In genomic region chr17:78346605-78347250, GRCh38 we compare ENCODE assay signal across 14 cellular contexts. TPM values are rescaled to one million over a fixed set of nuclear protein-coding genes. Genes with fewer than 3 reads are reported as not detected.
A peak's percentile ranks its signal among the peaks of the same experiment; 100 is the strongest.
DNase-seq lines count a peak whose midpoint lies in the region; ATAC-seq, FAIRE-seq and TF ChIP-seq lines count a peak whose summit lies in the region.
"Had no signal": no experiment of that assay in that cellular context is flagged by ENCODE, and none has a peak within 500 bp of the region (broad histone marks: within the 10 kb centered on the region; RNA-seq: fewer than 3 reads in every experiment).

No MANE protein-coding gene starts in this region.

- H3K4me3 ChIP-seq in Loucy (ENCODE audit: low read length, poor library complexity, severe bottlenecking) (no peak overlapping the region), K562 (no peak overlapping the region)
- H3K4me3 ChIP-seq: adrenal gland, left lung, thoracic aorta had no signal

- CTCF ChIA-PET in K562 (lab: Yijun Ruan, JAX; ENCODE audit: low intra/inter-chr PET ratio), result no interaction called here

- H3K9ac ChIP-seq in Loucy (ENCODE audit: low read depth, low read length, poor library complexity, severe bottlenecking) (no peak overlapping the region), K562 (ENCODE audit: insufficient read depth in 1 of 2, low read depth in 2 of 2, low read length in 2 of 2) (no peak overlapping the region)

- H3K79me2 ChIP-seq in Loucy (ENCODE audit: insufficient read depth, low read length), result no peaks in the 10 kb centered on the region
- H3K79me2 ChIP-seq in K562 (ENCODE audit: control insufficient read depth, insufficient read depth, low read length), result no peaks in the 10 kb centered on the region

- intact Hi-C loops in K562 (cut with micrococcal nuclease), result no loop called here

- H3K4me2 ChIP-seq in Loucy (ENCODE audit: low read depth, low read length, poor library complexity, severe bottlenecking) (no peak overlapping the region), K562 (ENCODE audit: insufficient read depth, low read length) (no peak overlapping the region)

- peak; percentile 56 for FAIRE-seq in K562 (lab: Jason Lieb, UNC)

- H3K9me3 ChIP-seq in Loucy (ENCODE audit: insufficient read depth, low read depth, low read length), result no peaks in the 10 kb centered on the region
- H3K9me3 ChIP-seq in K562 (replicated peaks; ENCODE audit: control insufficient read depth, insufficient read depth, low read depth, low read length), result no peaks in the 10 kb centered on the region
- H3K9me3 ChIP-seq: adrenal gland, left lung, thoracic aorta had no signal

- TF ChIP-seq POLR2A in K562 (conservative IDR thresholded peaks at IDR 0.05), result no peak

- POLR2A ChIA-PET in K562 (lab: Yijun Ruan, JAX), result interaction anchor here (1.0 kb wide), 1 partner anchor 8 kb away, joined by 3 read pairs; no protein-coding TSS in a partner anchor

- H3K9me3 Mint-ChIP-seq in nephron progenitor cell (no peaks in the 10 kb centered on the region), immature natural killer cell (no peaks in the 10 kb centered on the region)
- H3K9me3 Mint-ChIP-seq: CD8-positive, alpha-beta T cell had no signal

- H3K27me3 ChIP-seq in Loucy (ENCODE audit: insufficient read depth, low read length, poor library complexity, severe bottlenecking) (no peaks in the 10 kb centered on the region), K562 (ENCODE audit: control insufficient read depth in 2 of 2, insufficient read depth in 2 of 2, low read length in 2 of 2) (no peaks in the 10 kb centered on the region)
- H3K27me3 ChIP-seq: adrenal gland, left lung had no signal

- H3K4me1 ChIP-seq in Loucy (ENCODE audit: insufficient read depth, low read length, poor library complexity, severe bottlenecking) (peaks cover 22% of the 10 kb centered on the region), K562 (replicated peaks in 1 of 2; ENCODE audit: control insufficient read depth in 2 of 2, insufficient read depth in 2 of 2, low read length in 2 of 2) (peaks cover 0 to 29% of the 10 kb centered on the region in 2 experiments; a peak in 4 of 5 replicates)

- H3K9me1 ChIP-seq in K562 (ENCODE audit: control insufficient read depth, insufficient read depth, low read length), result no peaks in the 10 kb centered on the region

- H3K27ac Mint-ChIP-seq in nephron progenitor cell, result peak overlapping the region; percentile 80
- H3K27ac Mint-ChIP-seq in immature natural killer cell, result peak overlapping the region in 2 of 6 donors; percentile 49 to 81
- H3K27ac Mint-ChIP-seq: CD8-positive, alpha-beta T cell had no signal

- no peaks in the 10 kb centered on the region for H3K36me3 ChIP-seq in Loucy (ENCODE audit: insufficient read depth, low read length)
- H3K36me3 ChIP-seq in K562 (ENCODE audit: control insufficient read depth, insufficient read depth, low read length), result no peaks in the 10 kb centered on the region
- H3K36me3 ChIP-seq: adrenal gland, left lung, thoracic aorta had no signal

- H3F3A ChIP-seq in Loucy (ENCODE audit: low read depth), result no peaks in the 10 kb centered on the region

- in situ Hi-C loops in K562 (cut with MboI), result no loop called here

- H4K20me1 ChIP-seq in Loucy (ENCODE audit: insufficient read depth, low read length, poor library complexity, severe bottlenecking) (no peaks in the 10 kb centered on the region), K562 (replicated peaks; ENCODE audit: control insufficient read depth, insufficient read depth, low read length) (no peaks in the 10 kb centered on the region)

- H2AFZ ChIP-seq in Loucy (ENCODE audit: low read length) (no peak overlapping the region), K562 (ENCODE audit: low read depth, low read length) (no peak overlapping the region)

- peak in 1 of 2 experiments; percentile 37; a peak in 2 of 4 replicates for TF ChIP-seq RAD21 in K562 (CRISPR knock-in tag; conservative IDR thresholded peaks at IDR 0.05 in 1 of 2, IDR thresholded peaks at IDR 0.05 in 1 of 2)

- H3K4me1 Mint-ChIP-seq in nephron progenitor cell (peaks cover 46% of the 10 kb centered on the region), immature natural killer cell (peaks cover 34 to 35% of the 10 kb centered on the region in 2 donors)

- no peak overlapping the region for H3K27ac ChIP-seq in K562 (ENCODE audit: extremely low read depth, low read depth, low read length)
- H3K27ac ChIP-seq: adrenal gland, thoracic aorta had no signal

- ATAC-seq in K562, result peak; percentile 47; the same call in 1 of the 3 replicates
- ATAC-seq: CD8-positive, alpha-beta T cell had no signal

- H3K4me3 Mint-ChIP-seq in nephron progenitor cell, result no peak overlapping the region
- H3K4me3 Mint-ChIP-seq in immature natural killer cell, result no peak overlapping the region
- H3K4me3 Mint-ChIP-seq: CD8-positive, alpha-beta T cell had no signal

- TF ChIP-seq EP300 in K562 (IDR thresholded peaks at IDR 0.05; ENCODE audit: low read length), result no peak

- no TSS peak for BruUV-seq in K562 (replicated peaks; lab: Mats Ljungman, UMichigan)

- TF ChIP-seq CTCF in Loucy (conservative IDR thresholded peaks at IDR 0.05; ENCODE audit: low read length), result peak; percentile 33; the same call in 1 of the 2 replicates
- peak; percentile 16 to 30 (median 30); a peak in 3 of 6 replicates for TF ChIP-seq CTCF in K562 (IDR thresholded peaks at IDR 0.05 in 2 of 3, conservative IDR thresholded peaks at IDR 0.05 in 1 of 3; ENCODE audit: insufficient read depth in 2 of 3, low read depth in 1 of 3, low read length in 3 of 3)
- no peak for TF ChIP-seq CTCF in nephron progenitor cell (IDR thresholded peaks at IDR 0.05)

- 35% methylated on average over 13 of the region's 13 CpGs for WGBS in K562 (ENCODE audit: insufficient coverage, low coverage, missing lambda C conversion rate)

- no peaks in the 10 kb centered on the region for H3K36me3 Mint-ChIP-seq in nephron progenitor cell (ENCODE audit: low read depth)
- no peaks in the 10 kb centered on the region for H3K36me3 Mint-ChIP-seq in immature natural killer cell
- H3K36me3 Mint-ChIP-seq: CD8-positive, alpha-beta T cell had no signal

- H3K9me2 ChIP-seq in Loucy (replicated peaks; ENCODE audit: low read depth, low read length), result no peaks in the 10 kb centered on the region

- DNase-seq in ELR (ENCODE audit: low read depth), result peak; percentile 77
- DNase-seq in K562 (ENCODE audit: extremely low read depth in 1 of 4, low spot score in 3 of 4), result no peak
- DNase-seq in nephron progenitor cell, result no peak
- DNase-seq in immature natural killer cell, result no peak
- DNase-seq in NCI-H1436 treated with DMSO at 0.1 percent for 48 hours (lab: John Stamatoyannopoulos, UW), result no peak
- no peak for DNase-seq in LoVo (ENCODE audit: low spot score)
- DNase-seq: activated CD4-positive, alpha-beta T cell treated with anti-CD3 and anti-CD28 coated beads for 4 hours; adrenal gland; CD8-positive, alpha-beta T cell; hippocampal formation; NCI-H1436 had no signal

- H3K27me3 Mint-ChIP-seq in nephron progenitor cell (ENCODE audit: low read depth, poor library complexity) (peaks cover 39% of the 10 kb centered on the region), immature natural killer cell (ENCODE audit: low read depth in 3 of 3) (peaks cover 3 to 4% (median 3%) of the 10 kb centered on the region in 3 donors)

RNA-seq across cellular contexts. Expression of gene SOCS3, which starts 13.1 kb away (rescaled TPM):
- 20.8 and 58.5 TPM in 2 replicates for total RNA-seq in K562 (2011; cell fraction: chromatin; rRNA removed; ENCODE audit: low replicate concordance)
- total RNA-seq in K562 (2011; cell fraction: nucleolus; rRNA removed), result 62.9 and 64.2 TPM in 2 replicates
- 32.2 and 39.5 TPM in 2 replicates for total RNA-seq in K562 (2011; cell fraction: nucleoplasm; rRNA removed)
- 37.3 and 38.9 TPM in 2 replicates for total RNA-seq in K562 (2014; rRNA removed)
- total RNA-seq in K562 (2014; rRNA removed; fragmentation: Illumina TruSeq; extraction: Trizol), result 13.7 and 14.4 TPM in 2 replicates
- total RNA-seq in K562 (2015; rRNA removed; fragmentation: Illumina TruSeq; extraction: Trizol), result 10.9 and 12.3 TPM in 2 replicates
- total RNA-seq in K562 (2021), result 30.7 and 36.8 TPM in 2 replicates
- polyA plus RNA-seq in K562 (2011; rRNA removed), result 12.7 and 17.9 TPM in 2 replicates
- polyA plus RNA-seq in K562 (2011; cell fraction: cytosol; rRNA removed), result 12.3 and 31.5 TPM in 2 replicates
- 26.9 and 59.7 TPM in 2 replicates for polyA plus RNA-seq in K562 (2011; cell fraction: nucleus; rRNA removed)
- polyA plus RNA-seq in K562 (2012), result 8.8 and 9.6 TPM in 2 replicates
- 12.5 and 19.4 TPM in 2 replicates for polyA plus RNA-seq in K562 (2014; fragmentation: Illumina TruSeq; extraction: Trizol)
- under 1 TPM; 0.56 to 0.92 TPM for polyA plus RNA-seq in K562 (2014; fragmentation: Nextera tagmentation; extraction: Ambion mirVana)
- 17.5 and 21.9 TPM in 2 replicates for polyA plus RNA-seq in K562 (2014; rRNA removed)
- polyA minus RNA-seq in K562 (2011; rRNA and poly(A)+ RNA removed), result 12.4 and 23.2 TPM in 2 replicates
- polyA minus RNA-seq in K562 (2011; cell fraction: cytosol; rRNA and poly(A)+ RNA removed), result 22.2 and 30.9 TPM in 2 replicates
- 23.3 and 27.7 TPM in 2 replicates for polyA minus RNA-seq in K562 (2011; cell fraction: nucleus; rRNA and poly(A)+ RNA removed)
- polyA plus RNA-seq in immature natural killer cell, result 10 to 100 TPM in 2 of 3 donors, 1 to 10 TPM in 1; 9.0 to 15.4 (median 10.6) TPM

RNA-seq across cellular contexts. Expression of gene PGS1, which starts 31.7 kb away (rescaled TPM):
- 72.8 and 169 TPM in 2 replicates for total RNA-seq in K562 (2011; cell fraction: chromatin; rRNA removed; ENCODE audit: low replicate concordance)
- total RNA-seq in K562 (2011; cell fraction: nucleolus; rRNA removed), result 88.1 and 96.7 TPM in 2 replicates
- 70.5 and 71.8 TPM in 2 replicates for total RNA-seq in K562 (2011; cell fraction: nucleoplasm; rRNA removed)
- total RNA-seq in K562 (2014; rRNA removed), result 24.0 and 33.4 TPM in 2 replicates
- total RNA-seq in K562 (2014; rRNA removed; fragmentation: Illumina TruSeq; extraction: Trizol), result 10.7 and 14.0 TPM in 2 replicates
- 16.9 and 20.3 TPM in 2 replicates for total RNA-seq in K562 (2015; rRNA removed; fragmentation: Illumina TruSeq; extraction: Trizol)
- 33.5 and 38.4 TPM in 2 replicates for total RNA-seq in K562 (2021)
- polyA plus RNA-seq in K562 (2011; rRNA removed), result 39.4 and 43.6 TPM in 2 replicates
- 36.4 and 45.7 TPM in 2 replicates for polyA plus RNA-seq in K562 (2011; cell fraction: cytosol; rRNA removed)
- 113 and 149 TPM in 2 replicates for polyA plus RNA-seq in K562 (2011; cell fraction: nucleus; rRNA removed)
- 24.6 and 37.9 TPM in 2 replicates for polyA plus RNA-seq in K562 (2012)
- 22.3 and 27.0 TPM in 2 replicates for polyA plus RNA-seq in K562 (2014; fragmentation: Illumina TruSeq; extraction: Trizol)
- polyA plus RNA-seq in K562 (2014; fragmentation: Nextera tagmentation; extraction: Ambion mirVana), result 1 to 10 TPM; 1.3 to 1.8 TPM
- 29.7 and 36.0 TPM in 2 replicates for polyA plus RNA-seq in K562 (2014; rRNA removed)
- 23.3 and 26.9 TPM in 2 replicates for polyA minus RNA-seq in K562 (2011; rRNA and poly(A)+ RNA removed)
- 30.8 and 30.9 TPM in 2 replicates for polyA minus RNA-seq in K562 (2011; cell fraction: cytosol; rRNA and poly(A)+ RNA removed)
- 40.8 and 57.1 TPM in 2 replicates for polyA minus RNA-seq in K562 (2011; cell fraction: nucleus; rRNA and poly(A)+ RNA removed)
- 10 to 100 TPM; 17.0 to 27.5 (median 27.2) TPM for polyA plus RNA-seq in immature natural killer cell
